In genomic region chr19:925912-926594, GRCh38 we compare ENCODE assay signal across 8 cellular contexts. TPM values are rescaled to one million over a fixed set of nuclear protein-coding genes. Genes with fewer than 3 reads are reported as not detected.
DNase-seq lines count a peak whose midpoint lies in the region; ATAC-seq and TF ChIP-seq lines count a peak whose summit lies in the region.

Gene ARID3A, plus strand, starts transcription at chr19:926035. Its CDS starts 3,494 bp downstream, at chr19:929529.

- no TSS peak for BruUV-seq in Calu3 (replicated peaks; lab: Mats Ljungman, UMichigan)

- TF ChIP-seq CTCF in Calu3 (IDR thresholded peaks at IDR 0.05; ENCODE audit: unreplicated experiment) (no peak), astrocyte of the spinal cord (IDR thresholded peaks at IDR 0.05; ENCODE audit: low read depth, low read length) (no peak)

- peaks cover 10% of the 10 kb centered on the region for H3K27me3 Mint-ChIP-seq in Calu3 (ENCODE audit: unreplicated experiment)
- H3K27me3 Mint-ChIP-seq in stimulated activated memory B cell treated with anti-CD40 and anti-IgM and Interleukin-4, amounts not matched to agents 10 μg/mL and 1 μg/mL and 100 μg/mL, for 72 hours, result no peaks in the 10 kb centered on the region

- H3K4me1 Mint-ChIP-seq in Calu3 (ENCODE audit: low read depth, unreplicated experiment), result no peaks in the 10 kb centered on the region
- H3K4me1 Mint-ChIP-seq in stimulated activated memory B cell treated with anti-CD40 and anti-IgM and Interleukin-4, amounts not matched to agents 10 μg/mL and 1 μg/mL and 100 μg/mL, for 72 hours, result peaks cover 40% of the 10 kb centered on the region

- peaks cover 8% of the 10 kb centered on the region for H3K36me3 Mint-ChIP-seq in Calu3 (ENCODE audit: insufficient read depth, unreplicated experiment)
- peaks cover 5% of the 10 kb centered on the region for H3K36me3 Mint-ChIP-seq in stimulated activated memory B cell treated with anti-CD40 and anti-IgM and Interleukin-4, amounts not matched to agents 10 μg/mL and 1 μg/mL and 100 μg/mL, for 72 hours

- in situ Hi-C loops in astrocyte of the spinal cord (cut with HindIII; ENCODE audit: low sequenced_read_pairs), result no loop called here

- CTCF ChIA-PET in Calu3 (lab: Charles Lee), result no interaction called here

- no peaks in the 10 kb centered on the region for H3K36me3 ChIP-seq in MG63

- H3K9me3 ChIP-seq in MG63, result no peaks in the 10 kb centered on the region

- no peak within 1 kb of the TSS for H3K27ac Mint-ChIP-seq in Calu3 (ENCODE audit: unreplicated experiment)
- H3K27ac Mint-ChIP-seq in stimulated activated memory B cell treated with anti-CD40 and anti-IgM and Interleukin-4, amounts not matched to agents 10 μg/mL and 1 μg/mL and 100 μg/mL, for 72 hours, result peak within 1 kb of the TSS; percentile 89

- peak; percentile 5 for ATAC-seq in GM19324 (IDR thresholded peaks at IDR 0.05; ENCODE audit: low FRiP score, unreplicated experiment)
- peak; percentile 65 for ATAC-seq in stimulated activated memory B cell treated with anti-CD40 and anti-IgM and Interleukin-4, amounts not matched to agents 10 μg/mL and 1 μg/mL and 100 μg/mL, for 72 hours

- peak within 1 kb of the TSS; percentile 53 for H3K4me3 Mint-ChIP-seq in Calu3 (ENCODE audit: low read depth, unreplicated experiment)
- peak within 1 kb of the TSS; percentile 91 for H3K4me3 Mint-ChIP-seq in stimulated activated memory B cell treated with anti-CD40 and anti-IgM and Interleukin-4, amounts not matched to agents 10 μg/mL and 1 μg/mL and 100 μg/mL, for 72 hours

- no peaks in the 10 kb centered on the region for H3K9me3 Mint-ChIP-seq in Calu3 (ENCODE audit: low read depth, unreplicated experiment)
- H3K9me3 Mint-ChIP-seq in stimulated activated memory B cell treated with anti-CD40 and anti-IgM and Interleukin-4, amounts not matched to agents 10 μg/mL and 1 μg/mL and 100 μg/mL, for 72 hours, result no peaks in the 10 kb centered on the region

- H3K4me3 ChIP-seq in MG63 (peak within 1 kb of the TSS; percentile 64), astrocyte of the spinal cord (ENCODE audit: low read depth, low read length) (peak within 1 kb of the TSS; percentile 92)

- DNase-seq in Calu3, result no peak
- no peak for DNase-seq in MG63
- no peak for DNase-seq in astrocyte of the spinal cord (ENCODE audit: low read depth, low spot score)
- peak; percentile 80 for DNase-seq in iPS-NIHi11 (ENCODE audit: low spot score)
- no peak for DNase-seq in HK-2 (ENCODE audit: unreplicated experiment)
- no peak for DNase-seq in putamen (ENCODE audit: low spot score)

- intact Hi-C loops in Calu3 (cut with micrococcal nuclease; ENCODE audit: unreplicated experiment), result no loop called here

- H3K27me3 ChIP-seq in MG63, result no peaks in the 10 kb centered on the region

RNA-seq across cellular contexts. Expression of gene ARID3A, which starts in this region (rescaled TPM):
- 0.85 and 1.6 TPM in 2 replicates for total RNA-seq in Calu3 (2022)
- total RNA-seq in MG63 (2014; rRNA removed; shearing (Covaris generic); ENCODE audit: low replicate concordance), result 1.0 and 6.6 TPM in 2 replicates
